22 cellular contexts compared by ENCODE assay signal in genomic region chr3:178900244-178900643, GRCh38.
DNase-seq lines count a peak whose midpoint lies in the region; ATAC-seq and TF ChIP-seq lines count a peak whose summit lies in the region.
"Had no signal": no experiment of that assay in that cellular context is flagged by ENCODE, and none has a peak within 500 bp of the region (broad histone marks: within the 10 kb centered on the region; RNA-seq: fewer than 3 reads in every experiment).

No MANE protein-coding gene starts in this region.

- H3K9me3 ChIP-seq in mesenchymal stem cell (ENCODE audit: control insufficient read depth, low read length) (no peaks in the 10 kb centered on the region), neural progenitor cell (ENCODE audit: low read depth) (no peaks in the 10 kb centered on the region)
- H3K9me3 ChIP-seq: A549, BE2C, sigmoid colon, vagina had no signal

- no peak overlapping the region for H4K91ac ChIP-seq in mesenchymal stem cell (ENCODE audit: low read length)

- no peak overlapping the region for H3K9ac ChIP-seq in mesenchymal stem cell (ENCODE audit: low read length)
- H3K9ac ChIP-seq in neural progenitor cell = no peak overlapping the region

- no peak overlapping the region for H3K14ac ChIP-seq in mesenchymal stem cell (ENCODE audit: low read length in 2 of 2)

- H3K4me1 ChIP-seq in mesenchymal stem cell (ENCODE audit: control insufficient read depth, insufficient read depth, low read depth, low read length) = no peaks in the 10 kb centered on the region
- H3K4me1 ChIP-seq in neural progenitor cell = no peaks in the 10 kb centered on the region
- H3K4me1 ChIP-seq: A549, BE2C, vagina had no signal

- H2AFZ ChIP-seq in mesenchymal stem cell (ENCODE audit: low read depth, low read length) (no peak overlapping the region), neural progenitor cell (replicated peaks) (no peak overlapping the region)

- H3K27me3 Mint-ChIP-seq in activated T-cell treated with anti-CD3 and anti-CD28 coated beads, Interleukin-2, amount 50 U/mL, for 24 hours = no peaks in the 10 kb centered on the region
- H3K27me3 Mint-ChIP-seq in neural progenitor cell (ENCODE audit: insufficient read depth, low read depth) = peaks cover 2% of the 10 kb centered on the region
- H3K27me3 Mint-ChIP-seq: activated CD4-positive, alpha-beta T cell treated with anti-CD3 and anti-CD28 coated beads, Interleukin-2, amount 10 ng/mL, durations not matched to agents 24 days and 14 days had no signal

- no peak overlapping the region for H3K27ac Mint-ChIP-seq in activated T-cell treated with anti-CD3 and anti-CD28 coated beads, Interleukin-2, amount 50 U/mL, for 24 hours
- no peak overlapping the region for H3K27ac Mint-ChIP-seq in neural progenitor cell
- H3K27ac Mint-ChIP-seq: activated CD4-positive, alpha-beta T cell treated with anti-CD3 and anti-CD28 coated beads, Interleukin-2, amount 10 ng/mL, durations not matched to agents 24 days and 14 days; HFFc6 had no signal

- no peaks in the 10 kb centered on the region for H3K9me3 Mint-ChIP-seq in activated T-cell treated with anti-CD3 and anti-CD28 coated beads, Interleukin-2, amount 50 U/mL, for 24 hours
- H3K9me3 Mint-ChIP-seq in neural progenitor cell = no peaks in the 10 kb centered on the region
- H3K9me3 Mint-ChIP-seq: activated CD4-positive, alpha-beta T cell treated with anti-CD3 and anti-CD28 coated beads, Interleukin-2, amount 10 ng/mL, durations not matched to agents 24 days and 14 days; HFFc6 had no signal

- no peak overlapping the region for H2AK5ac ChIP-seq in mesenchymal stem cell (ENCODE audit: low read length, severe bottlenecking)

- no peak overlapping the region for H2BK15ac ChIP-seq in mesenchymal stem cell (ENCODE audit: low read depth, poor library complexity, severe bottlenecking)

- H3K79me1 ChIP-seq in mesenchymal stem cell (replicated peaks; ENCODE audit: low read length, poor library complexity, severe bottlenecking) = no peaks in the 10 kb centered on the region

- no peak overlapping the region for H3K23ac ChIP-seq in mesenchymal stem cell (ENCODE audit: low read length in 2 of 2)

- no peak overlapping the region for H3K18ac ChIP-seq in mesenchymal stem cell (ENCODE audit: low read depth in 1 of 2, low read length in 2 of 2)

- H3K27ac ChIP-seq in mesenchymal stem cell (ENCODE audit: low read length, poor library complexity, severe bottlenecking) = no peak overlapping the region
- no peak overlapping the region for H3K27ac ChIP-seq in neural progenitor cell
- H3K27ac ChIP-seq: A549, cardiac muscle cell, sigmoid colon, vagina had no signal

- H2BK12ac ChIP-seq in mesenchymal stem cell (ENCODE audit: low read length in 2 of 2) = no peak overlapping the region

- no peaks in the 10 kb centered on the region for H3F3A ChIP-seq in neural progenitor cell (ENCODE audit: low read depth)

- H2BK120ac ChIP-seq in mesenchymal stem cell (ENCODE audit: low read depth, low read length) = no peak overlapping the region

- H3K4me2 ChIP-seq in mesenchymal stem cell (ENCODE audit: low read length, poor library complexity, severe bottlenecking) (no peak overlapping the region), neural progenitor cell (no peak overlapping the region)
- H3K4me2 ChIP-seq: A549 had no signal

- intact Hi-C loops in sciatic nerve (cut with DNase I) = no loop called here

- DNase-seq in COLO668 (lab: John Stamatoyannopoulos, UW; ENCODE audit: unreplicated experiment) = peak; percentile 46
- peak; percentile 99 for DNase-seq in NCI-H1417 treated with DMSO at 0.1 percent for 48 hours (lab: John Stamatoyannopoulos, UW)
- DNase-seq in NCI-H2171 (lab: John Stamatoyannopoulos, UW) = peak; percentile 79
- peak; percentile 95 for DNase-seq in NCI-H774 (lab: John Stamatoyannopoulos, UW)
- DNase-seq in mesenchymal stem cell = no peak
- DNase-seq in activated T-cell treated with anti-CD3 and anti-CD28 coated beads, Interleukin-2, amount 50 U/mL, for 24 hours = no peak
- DNase-seq in neural progenitor cell (ENCODE audit: low spot score) = no peak
- no peak for DNase-seq in sciatic nerve (ENCODE audit: low spot score)
- DNase-seq: activated CD4-positive, alpha-beta T cell treated with anti-CD3 and anti-CD28 coated beads, Interleukin-2, amount 10 ng/mL, durations not matched to agents 24 days and 14 days; activated CD8-positive, alpha-beta memory T cell treated with anti-CD3 and anti-CD28 coated beads, Interleukin-2, amount 50 U/mL, for 4 hours; activated effector memory CD4-positive, alpha-beta T cell treated with Interleukin-2 at 50 U/mL for 16 hours; BE2C; head of caudate nucleus; HFFc6; NCI-H226; posterior cingulate gyrus; sigmoid colon; SW 1271 had no signal

- H3K4me3 ChIP-seq in mesenchymal stem cell (ENCODE audit: insufficient read depth in 1 of 2, low read depth in 1 of 2, low read length in 2 of 2) (no peak overlapping the region), neural progenitor cell (no peak overlapping the region)
- H3K4me3 ChIP-seq: A549, cardiac muscle cell, sigmoid colon, vagina had no signal

- no peak for ATAC-seq in sciatic nerve
- ATAC-seq: A549, Right ventricle myocardium inferior had no signal

- TF ChIP-seq CTCF in neural progenitor cell (IDR thresholded peaks at IDR 0.05) = no peak

- H3K36me3 Mint-ChIP-seq in activated T-cell treated with anti-CD3 and anti-CD28 coated beads, Interleukin-2, amount 50 U/mL, for 24 hours (ENCODE audit: low read depth) = no peaks in the 10 kb centered on the region
- H3K36me3 Mint-ChIP-seq in neural progenitor cell = no peaks in the 10 kb centered on the region

- H3K36me3 ChIP-seq in mesenchymal stem cell (ENCODE audit: control insufficient read depth in 1 of 2, insufficient read depth in 2 of 2, low read depth in 1 of 2, low read length in 2 of 2) (no peaks in the 10 kb centered on the region), neural progenitor cell (no peaks in the 10 kb centered on the region)
- H3K36me3 ChIP-seq: BE2C, cardiac muscle cell, sigmoid colon, vagina had no signal

- H3K79me2 ChIP-seq in neural progenitor cell (ENCODE audit: low read depth) = no peaks in the 10 kb centered on the region

- H4K8ac ChIP-seq in mesenchymal stem cell (ENCODE audit: low read length) = no peak overlapping the region

- H3K4me3 Mint-ChIP-seq in activated T-cell treated with anti-CD3 and anti-CD28 coated beads, Interleukin-2, amount 50 U/mL, for 24 hours = no peak overlapping the region
- no peak overlapping the region for H3K4me3 Mint-ChIP-seq in neural progenitor cell
- H3K4me3 Mint-ChIP-seq: activated CD4-positive, alpha-beta T cell treated with anti-CD3 and anti-CD28 coated beads, Interleukin-2, amount 10 ng/mL, durations not matched to agents 24 days and 14 days; HFFc6 had no signal

- no peaks in the 10 kb centered on the region for H3K27me3 ChIP-seq in mesenchymal stem cell (ENCODE audit: control insufficient read depth in 1 of 2, insufficient read depth in 1 of 2, low read length in 2 of 2)
- no peaks in the 10 kb centered on the region for H3K27me3 ChIP-seq in neural progenitor cell
- H3K27me3 ChIP-seq: BE2C, cardiac muscle cell, sigmoid colon, vagina had no signal

- no peaks in the 10 kb centered on the region for H4K20me1 ChIP-seq in neural progenitor cell (ENCODE audit: low read depth)

- H2BK5ac ChIP-seq in mesenchymal stem cell (ENCODE audit: low read depth, low read length, poor library complexity, severe bottlenecking) = no peak overlapping the region

- H3K4me1 Mint-ChIP-seq in activated T-cell treated with anti-CD3 and anti-CD28 coated beads, Interleukin-2, amount 50 U/mL, for 24 hours (ENCODE audit: low read depth) = no peaks in the 10 kb centered on the region
- no peaks in the 10 kb centered on the region for H3K4me1 Mint-ChIP-seq in neural progenitor cell
- H3K4me1 Mint-ChIP-seq: activated CD4-positive, alpha-beta T cell treated with anti-CD3 and anti-CD28 coated beads, Interleukin-2, amount 10 ng/mL, durations not matched to agents 24 days and 14 days had no signal

- no peak overlapping the region for H3K4ac ChIP-seq in mesenchymal stem cell (ENCODE audit: low read depth in 1 of 2, low read length in 2 of 2)

Comparison
In these comparisons a context has a peak if more than half of its experiments do, and no peak if none do; other contexts are left out.
1. DNase-seq: peak in COLO668 (single experiment), NCI-H1417 treated with DMSO at 0.1 percent for 48 hours (single experiment), NCI-H2171 (single experiment) and NCI-H774 (single experiment); none in mesenchymal stem cell (single experiment), activated T-cell treated with anti-CD3 and anti-CD28 coated beads, Interleukin-2, amount 50 U/mL, for 24 hours (single experiment), neural progenitor cell (single experiment) and sciatic nerve (single experiment).